1 cellular context compared by ENCODE assay signal in the genomic region with DNA sequence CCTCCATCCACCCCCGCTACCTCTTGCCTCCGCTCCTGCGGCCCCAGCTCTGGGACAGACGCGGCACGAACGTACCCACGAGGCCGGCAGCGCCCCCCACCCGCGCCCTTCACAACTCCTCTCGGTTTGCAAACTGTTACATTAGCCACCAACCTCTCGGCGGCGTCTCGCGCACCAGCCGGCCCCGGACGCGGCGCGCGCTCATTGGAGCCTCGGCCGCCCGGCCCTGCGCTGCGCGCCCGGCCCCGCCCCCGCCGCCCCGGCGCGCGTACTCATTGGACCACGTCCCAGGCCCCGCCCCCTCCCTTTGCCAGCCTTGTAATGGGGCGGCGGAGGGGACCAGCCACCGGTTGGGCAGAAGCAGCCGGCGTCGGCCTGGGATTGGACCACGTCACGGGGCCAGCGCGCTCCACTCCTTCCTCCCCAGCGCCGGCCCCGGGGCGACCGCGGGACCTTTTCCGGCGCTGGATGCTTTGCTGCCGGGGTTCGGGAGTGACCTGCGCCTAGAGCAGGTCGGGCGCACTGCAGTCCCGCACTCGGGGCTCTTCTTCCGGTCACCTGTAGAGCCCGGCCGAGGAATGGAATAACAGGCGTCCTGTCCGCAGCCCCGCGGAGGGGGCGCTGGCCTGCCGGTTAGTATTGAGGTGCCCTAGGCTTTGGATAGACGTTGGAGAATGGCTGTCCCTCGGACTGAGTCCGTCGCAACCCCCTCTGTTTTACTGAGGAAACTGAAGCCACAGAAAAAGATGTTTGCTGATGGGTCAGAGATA.
TF ChIP-seq lines count a peak whose summit lies in the region.

A gene with protein sequence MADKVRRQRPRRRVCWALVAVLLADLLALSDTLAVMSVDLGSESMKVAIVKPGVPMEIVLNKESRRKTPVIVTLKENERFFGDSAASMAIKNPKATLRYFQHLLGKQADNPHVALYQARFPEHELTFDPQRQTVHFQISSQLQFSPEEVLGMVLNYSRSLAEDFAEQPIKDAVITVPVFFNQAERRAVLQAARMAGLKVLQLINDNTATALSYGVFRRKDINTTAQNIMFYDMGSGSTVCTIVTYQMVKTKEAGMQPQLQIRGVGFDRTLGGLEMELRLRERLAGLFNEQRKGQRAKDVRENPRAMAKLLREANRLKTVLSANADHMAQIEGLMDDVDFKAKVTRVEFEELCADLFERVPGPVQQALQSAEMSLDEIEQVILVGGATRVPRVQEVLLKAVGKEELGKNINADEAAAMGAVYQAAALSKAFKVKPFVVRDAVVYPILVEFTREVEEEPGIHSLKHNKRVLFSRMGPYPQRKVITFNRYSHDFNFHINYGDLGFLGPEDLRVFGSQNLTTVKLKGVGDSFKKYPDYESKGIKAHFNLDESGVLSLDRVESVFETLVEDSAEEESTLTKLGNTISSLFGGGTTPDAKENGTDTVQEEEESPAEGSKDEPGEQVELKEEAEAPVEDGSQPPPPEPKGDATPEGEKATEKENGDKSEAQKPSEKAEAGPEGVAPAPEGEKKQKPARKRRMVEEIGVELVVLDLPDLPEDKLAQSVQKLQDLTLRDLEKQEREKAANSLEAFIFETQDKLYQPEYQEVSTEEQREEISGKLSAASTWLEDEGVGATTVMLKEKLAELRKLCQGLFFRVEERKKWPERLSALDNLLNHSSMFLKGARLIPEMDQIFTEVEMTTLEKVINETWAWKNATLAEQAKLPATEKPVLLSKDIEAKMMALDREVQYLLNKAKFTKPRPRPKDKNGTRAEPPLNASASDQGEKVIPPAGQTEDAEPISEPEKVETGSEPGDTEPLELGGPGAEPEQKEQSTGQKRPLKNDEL (minus strand): TSS at position 206 of the 770 bp plus-strand sequence. CDS start 1,045 bp downstream, outside the sequence.

TF ChIP-seq in HepG2, 621 proteins besides CTCF, POLR2A, EP300 and RAD21 (continued from another document and continues in another):
- TF ChIP-seq ZNF383 (CRISPR knock-in tag; IDR thresholded peaks at IDR 0.05; ENCODE audit: borderline replicate concordance) (no peak), ZMYM3 (CRISPR knock-in tag; IDR thresholded peaks at IDR 0.05) (no peak), ATM (IDR thresholded peaks at IDR 0.05; ENCODE audit: borderline replicate concordance) (no peak), ZFAT (CRISPR knock-in tag; conservative IDR thresholded peaks at IDR 0.05) (no peak), HMG20B (CRISPR knock-in tag; conservative IDR thresholded peaks at IDR 0.05) (peak; percentile 30; the same call in 1 of the 2 replicates), ZNF17 (CRISPR knock-in tag; IDR thresholded peaks at IDR 0.05) (no peak), SIN3B (IDR thresholded peaks at IDR 0.05; ENCODE audit: low read length) (no peak; the same call in 1 of the 2 replicates), PRPF4 (IDR thresholded peaks at IDR 0.05; ENCODE audit: low read depth, low read length, poor library complexity, severe bottlenecking) (no peak), HNF4G (IDR thresholded peaks at IDR 0.05; ENCODE audit: borderline replicate concordance, low read depth, low read length) (no peak), HNF4G (CRISPR knock-in tag; IDR thresholded peaks at IDR 0.05; ENCODE audit: borderline replicate concordance, low read depth) (no peak), ISX (CRISPR knock-in tag; conservative IDR thresholded peaks at IDR 0.05) (no peak), ZBTB7A (CRISPR knock-in tag; IDR thresholded peaks at IDR 0.05) (no peak), BRD4 (CRISPR knock-in tag; IDR thresholded peaks at IDR 0.05) (no peak), ZNF777 (CRISPR knock-in tag; IDR thresholded peaks at IDR 0.05) (peak; percentile 65; the same call in 1 of the 2 replicates), PAX8 (CRISPR knock-in tag; IDR thresholded peaks at IDR 0.05; ENCODE audit: borderline replicate concordance) (no peak), ELF3 (CRISPR knock-in tag; IDR thresholded peaks at IDR 0.05) (no peak), ZNF205 (CRISPR knock-in tag; IDR thresholded peaks at IDR 0.05) (no peak), HOXA5 (CRISPR knock-in tag; IDR thresholded peaks at IDR 0.05) (no peak), RXRB (CRISPR knock-in tag; IDR thresholded peaks at IDR 0.05; ENCODE audit: borderline replicate concordance) (no peak), ZNF12 (CRISPR knock-in tag; IDR thresholded peaks at IDR 0.05) (no peak), SP140L (CRISPR knock-in tag; IDR thresholded peaks at IDR 0.05; ENCODE audit: borderline replicate concordance) (no peak), TBL1XR1 (IDR thresholded peaks at IDR 0.05; ENCODE audit: borderline replicate concordance, low read length, partially characterized antibody) (no peak), ZNF468 (CRISPR knock-in tag; IDR thresholded peaks at IDR 0.05) (no peak), KLF11 (CRISPR knock-in tag; IDR thresholded peaks at IDR 0.05) (no peak), ZSCAN22 (CRISPR knock-in tag; IDR thresholded peaks at IDR 0.05) (no peak), ZBTB21 (CRISPR knock-in tag; IDR thresholded peaks at IDR 0.05) (no peak), NFE2L2 (IDR thresholded peaks at IDR 0.05; ENCODE audit: low read length) (no peak), ZBTB38 (CRISPR knock-in tag; IDR thresholded peaks at IDR 0.05) (no peak), HOXA9 (CRISPR knock-in tag; IDR thresholded peaks at IDR 0.05; ENCODE audit: borderline replicate concordance) (no peak), ZFYVE20 (CRISPR knock-in tag; IDR thresholded peaks at IDR 0.05; ENCODE audit: borderline replicate concordance, low read depth) (no peak), ZNF343 (CRISPR knock-in tag; IDR thresholded peaks at IDR 0.05) (peak; percentile 69), ZNF569 (CRISPR knock-in tag; IDR thresholded peaks at IDR 0.05; ENCODE audit: borderline replicate concordance) (no peak), MAF1 (CRISPR knock-in tag; IDR thresholded peaks at IDR 0.05; ENCODE audit: borderline replicate concordance) (no peak), ZSCAN29 (CRISPR knock-in tag; conservative IDR thresholded peaks at IDR 0.05) (peak; percentile 53; the same call in 1 of the 2 replicates), ZNF367 (CRISPR knock-in tag; IDR thresholded peaks at IDR 0.05; ENCODE audit: borderline replicate concordance) (no peak)
- TF ChIP-seq, protein P1, sequence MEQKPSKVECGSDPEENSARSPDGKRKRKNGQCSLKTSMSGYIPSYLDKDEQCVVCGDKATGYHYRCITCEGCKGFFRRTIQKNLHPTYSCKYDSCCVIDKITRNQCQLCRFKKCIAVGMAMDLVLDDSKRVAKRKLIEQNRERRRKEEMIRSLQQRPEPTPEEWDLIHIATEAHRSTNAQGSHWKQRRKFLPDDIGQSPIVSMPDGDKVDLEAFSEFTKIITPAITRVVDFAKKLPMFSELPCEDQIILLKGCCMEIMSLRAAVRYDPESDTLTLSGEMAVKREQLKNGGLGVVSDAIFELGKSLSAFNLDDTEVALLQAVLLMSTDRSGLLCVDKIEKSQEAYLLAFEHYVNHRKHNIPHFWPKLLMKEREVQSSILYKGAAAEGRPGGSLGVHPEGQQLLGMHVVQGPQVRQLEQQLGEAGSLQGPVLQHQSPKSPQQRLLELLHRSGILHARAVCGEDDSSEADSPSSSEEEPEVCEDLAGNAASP (CRISPR knock-in tag; IDR thresholded peaks at IDR 0.05; ENCODE audit: borderline replicate concordance) = 0 out of 2 replicates have a peak, but pooled peaks have one; percentile 35
- TF ChIP-seq, protein P2, sequence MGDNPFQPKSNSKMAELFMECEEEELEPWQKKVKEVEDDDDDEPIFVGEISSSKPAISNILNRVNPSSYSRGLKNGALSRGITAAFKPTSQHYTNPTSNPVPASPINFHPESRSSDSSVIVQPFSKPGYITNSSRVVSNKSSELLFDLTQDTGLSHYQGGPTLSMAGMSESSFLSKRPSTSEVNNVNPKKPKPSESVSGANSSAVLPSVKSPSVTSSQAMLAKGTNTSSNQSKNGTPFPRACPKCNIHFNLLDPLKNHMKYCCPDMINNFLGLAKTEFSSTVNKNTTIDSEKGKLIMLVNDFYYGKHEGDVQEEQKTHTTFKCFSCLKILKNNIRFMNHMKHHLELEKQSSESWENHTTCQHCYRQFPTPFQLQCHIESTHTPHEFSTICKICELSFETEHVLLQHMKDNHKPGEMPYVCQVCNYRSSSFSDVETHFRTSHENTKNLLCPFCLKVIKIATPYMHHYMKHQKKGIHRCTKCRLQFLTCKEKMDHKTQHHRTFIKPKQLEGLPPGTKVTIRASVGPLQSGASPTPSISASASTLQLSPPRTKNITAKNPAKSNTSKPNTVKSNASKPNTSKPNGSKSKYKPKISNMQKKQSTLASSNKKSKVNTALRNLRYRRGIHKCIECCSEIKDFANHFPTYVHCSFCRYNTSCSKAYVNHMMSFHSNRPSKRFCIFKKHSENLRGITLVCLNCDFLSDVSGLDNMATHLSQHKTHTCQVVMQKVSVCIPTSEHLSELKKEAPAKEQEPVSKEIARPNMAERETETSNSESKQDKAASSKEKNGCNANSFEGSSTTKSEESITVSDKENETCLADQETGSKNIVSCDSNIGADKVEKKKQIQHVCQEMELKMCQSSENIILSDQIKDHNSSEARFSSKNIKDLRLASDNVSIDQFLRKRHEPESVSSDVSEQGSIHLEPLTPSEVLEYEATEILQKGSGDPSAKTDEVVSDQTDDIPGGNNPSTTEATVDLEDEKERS (CRISPR knock-in tag; IDR thresholded peaks at IDR 0.05) = no peak
- TF ChIP-seq, protein P3, sequence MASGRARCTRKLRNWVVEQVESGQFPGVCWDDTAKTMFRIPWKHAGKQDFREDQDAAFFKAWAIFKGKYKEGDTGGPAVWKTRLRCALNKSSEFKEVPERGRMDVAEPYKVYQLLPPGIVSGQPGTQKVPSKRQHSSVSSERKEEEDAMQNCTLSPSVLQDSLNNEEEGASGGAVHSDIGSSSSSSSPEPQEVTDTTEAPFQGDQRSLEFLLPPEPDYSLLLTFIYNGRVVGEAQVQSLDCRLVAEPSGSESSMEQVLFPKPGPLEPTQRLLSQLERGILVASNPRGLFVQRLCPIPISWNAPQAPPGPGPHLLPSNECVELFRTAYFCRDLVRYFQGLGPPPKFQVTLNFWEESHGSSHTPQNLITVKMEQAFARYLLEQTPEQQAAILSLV (CRISPR knock-in tag; IDR thresholded peaks at IDR 0.05; ENCODE audit: borderline replicate concordance) = 0 out of 2 replicates have a peak, but pooled peaks have one; percentile 18
- TF ChIP-seq, protein P4, sequence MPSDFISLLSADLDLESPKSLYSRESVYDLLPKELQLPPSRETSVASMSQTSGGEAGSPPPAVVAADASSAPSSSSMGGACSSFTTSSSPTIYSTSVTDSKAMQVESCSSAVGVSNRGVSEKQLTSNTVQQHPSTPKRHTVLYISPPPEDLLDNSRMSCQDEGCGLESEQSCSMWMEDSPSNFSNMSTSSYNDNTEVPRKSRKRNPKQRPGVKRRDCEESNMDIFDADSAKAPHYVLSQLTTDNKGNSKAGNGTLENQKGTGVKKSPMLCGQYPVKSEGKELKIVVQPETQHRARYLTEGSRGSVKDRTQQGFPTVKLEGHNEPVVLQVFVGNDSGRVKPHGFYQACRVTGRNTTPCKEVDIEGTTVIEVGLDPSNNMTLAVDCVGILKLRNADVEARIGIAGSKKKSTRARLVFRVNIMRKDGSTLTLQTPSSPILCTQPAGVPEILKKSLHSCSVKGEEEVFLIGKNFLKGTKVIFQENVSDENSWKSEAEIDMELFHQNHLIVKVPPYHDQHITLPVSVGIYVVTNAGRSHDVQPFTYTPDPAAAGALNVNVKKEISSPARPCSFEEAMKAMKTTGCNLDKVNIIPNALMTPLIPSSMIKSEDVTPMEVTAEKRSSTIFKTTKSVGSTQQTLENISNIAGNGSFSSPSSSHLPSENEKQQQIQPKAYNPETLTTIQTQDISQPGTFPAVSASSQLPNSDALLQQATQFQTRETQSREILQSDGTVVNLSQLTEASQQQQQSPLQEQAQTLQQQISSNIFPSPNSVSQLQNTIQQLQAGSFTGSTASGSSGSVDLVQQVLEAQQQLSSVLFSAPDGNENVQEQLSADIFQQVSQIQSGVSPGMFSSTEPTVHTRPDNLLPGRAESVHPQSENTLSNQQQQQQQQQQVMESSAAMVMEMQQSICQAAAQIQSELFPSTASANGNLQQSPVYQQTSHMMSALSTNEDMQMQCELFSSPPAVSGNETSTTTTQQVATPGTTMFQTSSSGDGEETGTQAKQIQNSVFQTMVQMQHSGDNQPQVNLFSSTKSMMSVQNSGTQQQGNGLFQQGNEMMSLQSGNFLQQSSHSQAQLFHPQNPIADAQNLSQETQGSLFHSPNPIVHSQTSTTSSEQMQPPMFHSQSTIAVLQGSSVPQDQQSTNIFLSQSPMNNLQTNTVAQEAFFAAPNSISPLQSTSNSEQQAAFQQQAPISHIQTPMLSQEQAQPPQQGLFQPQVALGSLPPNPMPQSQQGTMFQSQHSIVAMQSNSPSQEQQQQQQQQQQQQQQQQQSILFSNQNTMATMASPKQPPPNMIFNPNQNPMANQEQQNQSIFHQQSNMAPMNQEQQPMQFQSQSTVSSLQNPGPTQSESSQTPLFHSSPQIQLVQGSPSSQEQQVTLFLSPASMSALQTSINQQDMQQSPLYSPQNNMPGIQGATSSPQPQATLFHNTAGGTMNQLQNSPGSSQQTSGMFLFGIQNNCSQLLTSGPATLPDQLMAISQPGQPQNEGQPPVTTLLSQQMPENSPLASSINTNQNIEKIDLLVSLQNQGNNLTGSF (CRISPR knock-in tag; IDR thresholded peaks at IDR 0.05) = no peak
- TF ChIP-seq, protein P5, sequence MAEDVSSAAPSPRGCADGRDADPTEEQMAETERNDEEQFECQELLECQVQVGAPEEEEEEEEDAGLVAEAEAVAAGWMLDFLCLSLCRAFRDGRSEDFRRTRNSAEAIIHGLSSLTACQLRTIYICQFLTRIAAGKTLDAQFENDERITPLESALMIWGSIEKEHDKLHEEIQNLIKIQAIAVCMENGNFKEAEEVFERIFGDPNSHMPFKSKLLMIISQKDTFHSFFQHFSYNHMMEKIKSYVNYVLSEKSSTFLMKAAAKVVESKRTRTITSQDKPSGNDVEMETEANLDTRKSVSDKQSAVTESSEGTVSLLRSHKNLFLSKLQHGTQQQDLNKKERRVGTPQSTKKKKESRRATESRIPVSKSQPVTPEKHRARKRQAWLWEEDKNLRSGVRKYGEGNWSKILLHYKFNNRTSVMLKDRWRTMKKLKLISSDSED (CRISPR knock-in tag; IDR thresholded peaks at IDR 0.05) = no peak
